8 cellular contexts compared by ENCODE assay signal in the genomic region with DNA sequence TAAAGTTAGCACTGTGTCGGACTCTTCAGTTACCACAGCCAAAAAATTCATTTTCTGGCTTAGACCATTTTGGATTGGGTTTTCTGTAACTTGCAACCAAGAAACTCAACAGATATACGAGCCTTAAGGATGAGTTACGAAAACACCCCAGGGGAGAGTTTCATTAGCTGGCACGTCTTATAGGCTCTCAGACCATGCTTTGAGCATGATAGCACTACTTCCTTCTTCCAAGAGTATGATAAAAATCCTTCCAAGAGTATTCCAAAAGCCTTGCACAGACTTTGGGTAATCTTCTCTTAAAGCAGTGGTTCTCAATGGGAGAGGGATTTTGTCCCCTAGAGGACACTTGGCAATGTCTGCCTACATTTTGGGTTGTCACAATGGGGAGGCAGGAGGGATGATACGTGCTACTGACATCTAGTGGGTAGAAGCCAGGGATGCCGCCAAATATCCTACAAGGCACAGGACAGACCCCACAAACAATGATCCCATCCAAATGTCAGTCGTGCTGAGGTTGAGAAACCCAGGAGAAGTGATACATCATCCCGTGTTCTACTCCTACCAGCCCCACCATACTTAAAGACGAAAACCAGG.
DNase-seq lines count a peak whose midpoint lies in the region; ATAC-seq and TF ChIP-seq lines count a peak whose summit lies in the region.
"Had no signal": no experiment of that assay in that cellular context is flagged by ENCODE, and none has a peak within 500 bp of the region (broad histone marks: within the 10 kb centered on the region; RNA-seq: fewer than 3 reads in every experiment).

No MANE protein-coding gene starts in this region.

- peak; percentile 55 for DNase-seq in MG63
- DNase-seq in cardiac fibroblast (ENCODE audit: low read depth in 2 of 2) = peak; percentile 17 to 18
- DNase-seq in stimulated activated CD4-positive, alpha-beta T cell treated with anti-CD3 and anti-CD28 coated beads, Interleukin-1b, Interleukin-23, amount 100 ng/mL, for 48 hours = no peak
- DNase-seq: NCI-H1436 treated with DMSO at 0.1 percent for 48 hours had no signal

- H3K79me2 ChIP-seq in neural cell (replicated peaks; ENCODE audit: insufficient read depth, low read length) = no peaks in the 10 kb centered on the region

- H3K9ac ChIP-seq in neural cell (ENCODE audit: low read length) = no peak overlapping the region

- ATAC-seq in HG03571 (IDR thresholded peaks at IDR 0.05; ENCODE audit: unreplicated experiment) (no peak), HG02970 (IDR thresholded peaks at IDR 0.05; ENCODE audit: low FRiP score, unreplicated experiment) (no peak)

- TF ChIP-seq RAD21 in neural cell (conservative IDR thresholded peaks at IDR 0.05) = peak; percentile 17

- no peaks in the 10 kb centered on the region for H3K9me2 ChIP-seq in neural cell (ENCODE audit: insufficient read depth, low read length)

- no peak overlapping the region for H3K27ac ChIP-seq in neural cell (ENCODE audit: low read length)

- no peak for TF ChIP-seq EP300 in neural cell (conservative IDR thresholded peaks at IDR 0.05; ENCODE audit: poor library complexity, severe bottlenecking)

- no peak overlapping the region for H3K4me2 ChIP-seq in neural cell (ENCODE audit: low read length)

- no peaks in the 10 kb centered on the region for H4K20me1 ChIP-seq in neural cell (ENCODE audit: insufficient read depth)

- H3K4me3 ChIP-seq in MG63 (no peak overlapping the region), cardiac fibroblast (replicated peaks in 1 of 2; ENCODE audit: low read depth in 2 of 2, low read length in 2 of 2) (no peak overlapping the region), neural cell (ENCODE audit: low read length) (no peak overlapping the region)

- H3K27me3 ChIP-seq in MG63 (no peaks in the 10 kb centered on the region), neural cell (ENCODE audit: insufficient read depth, low read depth, low read length) (no peaks in the 10 kb centered on the region)

- TF ChIP-seq CTCF in GM12873 (IDR thresholded peaks at IDR 0.05; ENCODE audit: insufficient read depth, low read depth, low read length, missing control alignments) (peak; percentile 40), cardiac fibroblast (IDR thresholded peaks at IDR 0.05; ENCODE audit: low read depth, low read length) (peak; percentile 7), neural cell (IDR thresholded peaks at IDR 0.05; ENCODE audit: poor library complexity, severe bottlenecking) (peak; percentile 26)

- no peak overlapping the region for H2AFZ ChIP-seq in neural cell (ENCODE audit: low read depth, low read length)

- H3K36me3 ChIP-seq in MG63 = peaks cover 27% of the 10 kb centered on the region
- H3K36me3 ChIP-seq in neural cell (ENCODE audit: insufficient read depth, low read length) = no peaks in the 10 kb centered on the region

- no peaks in the 10 kb centered on the region for H3F3A ChIP-seq in neural cell (ENCODE audit: insufficient read depth, low read length, poor library complexity, severe bottlenecking)

- H3K9me3 ChIP-seq in MG63 (no peaks in the 10 kb centered on the region), neural cell (ENCODE audit: low read length) (no peaks in the 10 kb centered on the region)

TF ChIP-seq in neural cell, 6 proteins besides CTCF, POLR2A, EP300 and RAD21:
- no peak for TF ChIP-seq MXI1 (conservative IDR thresholded peaks at IDR 0.05; ENCODE audit: poor library complexity, severe bottlenecking)
- TF ChIP-seq REST (IDR thresholded peaks at IDR 0.05; ENCODE audit: borderline replicate concordance) = no peak
- TF ChIP-seq POLR2AphosphoS5 (IDR thresholded peaks at IDR 0.05) = no peak
- TF ChIP-seq TAF1 (IDR thresholded peaks at IDR 0.05; ENCODE audit: low read depth) = no peak
- TF ChIP-seq EZH2 (IDR thresholded peaks at IDR 0.05; ENCODE audit: borderline replicate concordance, insufficient read depth, low read length, poor library complexity, severe bottlenecking) = no peak
- no peak for TF ChIP-seq SMC3 (conservative IDR thresholded peaks at IDR 0.05; ENCODE audit: poor library complexity)
TF ChIP-seq in neural cell: peak in this region for 0.
